28 cellular contexts compared by ENCODE assay signal in the genomic region with DNA sequence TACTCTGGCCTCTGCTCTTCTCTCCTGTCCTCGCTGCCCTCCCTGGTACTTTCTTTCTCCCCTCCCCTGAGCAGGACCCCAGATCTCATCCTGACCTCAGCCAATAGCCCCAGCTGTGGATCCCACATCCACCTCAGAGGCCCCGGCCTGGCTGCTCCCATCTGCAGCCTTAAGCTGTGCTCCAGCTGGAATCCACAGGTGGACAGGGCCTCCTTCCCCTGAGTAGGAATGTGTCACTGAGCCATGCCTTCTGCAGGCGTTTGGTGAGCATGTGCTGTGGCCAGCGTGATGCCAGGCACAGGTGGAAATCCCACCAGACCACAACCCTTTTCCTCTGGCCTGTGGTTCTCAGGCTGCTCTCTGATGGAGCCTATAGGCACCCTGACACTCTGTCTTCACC.
"Had no signal": no experiment of that assay in that cellular context is flagged by ENCODE, and none has a peak within 500 bp of the region (broad histone marks: within the 10 kb centered on the region; RNA-seq: fewer than 3 reads in every experiment).

No MANE protein-coding gene starts in this region.

- H3K27me3 Mint-ChIP-seq: activated CD4-positive, alpha-beta T cell treated with anti-CD3 and anti-CD28 coated beads for 36 hours; activated CD8-positive, alpha-beta T cell treated with anti-CD3 and anti-CD28 coated beads for 36 hours; activated naive CD4-positive, alpha-beta T cell treated with anti-CD3 and anti-CD28 coated beads, Interleukin-2, amount 50 U/mL, for 24 hours; activated naive CD8-positive, alpha-beta T cell treated with anti-CD3 and anti-CD28 coated beads for 36 hours; activated naive CD8-positive, alpha-beta T cell treated with anti-CD3 and anti-CD28 coated beads, Interleukin-2, amount 50 U/mL, for 24 hours had no signal

- H3K27me3 ChIP-seq: adrenal gland, body of pancreas, esophagus muscularis mucosa, gastrocnemius medialis had no signal

- H3K4me1 Mint-ChIP-seq: activated CD4-positive, alpha-beta T cell treated with anti-CD3 and anti-CD28 coated beads, Interleukin-2, amount 10 ng/mL, durations not matched to agents 7 days and 5 days; activated naive CD4-positive, alpha-beta T cell treated with anti-CD3 and anti-CD28 coated beads, Interleukin-2, amount 50 U/mL, for 24 hours had no signal

- H3K27ac Mint-ChIP-seq: activated CD4-positive, alpha-beta T cell treated with anti-CD3 and anti-CD28 coated beads for 36 hours; activated CD4-positive, alpha-beta T cell treated with anti-CD3 and anti-CD28 coated beads, Interleukin-2, amount 10 ng/mL, durations not matched to agents 7 days and 5 days; activated CD8-positive, alpha-beta T cell treated with anti-CD3 and anti-CD28 coated beads for 36 hours; activated naive CD4-positive, alpha-beta T cell treated with anti-CD3 and anti-CD28 coated beads for 36 hours; activated naive CD4-positive, alpha-beta T cell treated with anti-CD3 and anti-CD28 coated beads, Interleukin-2, amount 50 U/mL, for 24 hours; activated naive CD8-positive, alpha-beta T cell treated with anti-CD3 and anti-CD28 coated beads for 36 hours; activated naive CD8-positive, alpha-beta T cell treated with anti-CD3 and anti-CD28 coated beads, Interleukin-2, amount 50 U/mL, for 24 hours; activated T-helper 2 cell treated with anti-CD3 and anti-CD28 coated beads, Interferon-gamma antibody, Interleukin-2, Interleukin-4, amounts not matched to agents 10 μg/mL and 5 μg/mL and 100 μg/mL, durations not matched to agents 14 hours and 24 hours and 36 hours; effector memory CD8-positive, alpha-beta T cell had no signal

- H3K27ac ChIP-seq: adrenal gland, body of pancreas, esophagus muscularis mucosa, foreskin keratinocyte, gastrocnemius medialis had no signal

- H3K36me3 Mint-ChIP-seq: activated naive CD4-positive, alpha-beta T cell treated with anti-CD3 and anti-CD28 coated beads, Interleukin-2, amount 50 U/mL, for 24 hours; activated naive CD8-positive, alpha-beta T cell treated with anti-CD3 and anti-CD28 coated beads for 36 hours had no signal

- H3K4me3 Mint-ChIP-seq: activated CD4-positive, alpha-beta T cell treated with anti-CD3 and anti-CD28 coated beads for 36 hours; activated CD4-positive, alpha-beta T cell treated with anti-CD3 and anti-CD28 coated beads, Interleukin-2, amount 10 ng/mL, durations not matched to agents 7 days and 5 days; activated CD8-positive, alpha-beta T cell treated with anti-CD3 and anti-CD28 coated beads for 36 hours; activated naive CD4-positive, alpha-beta T cell treated with anti-CD3 and anti-CD28 coated beads for 36 hours; activated naive CD4-positive, alpha-beta T cell treated with anti-CD3 and anti-CD28 coated beads, Interleukin-2, amount 50 U/mL, for 24 hours; activated naive CD8-positive, alpha-beta T cell treated with anti-CD3 and anti-CD28 coated beads for 36 hours; activated naive CD8-positive, alpha-beta T cell treated with anti-CD3 and anti-CD28 coated beads, Interleukin-2, amount 50 U/mL, for 24 hours; activated T-cell treated with anti-CD3 and anti-CD28 coated beads, Interleukin-2, amount 50 U/mL, for 4 hours; effector memory CD8-positive, alpha-beta T cell had no signal

- ATAC-seq: activated CD4-positive, alpha-beta T cell treated with anti-CD3 and anti-CD28 coated beads for 36 hours; activated CD8-positive, alpha-beta T cell treated with anti-CD3 and anti-CD28 coated beads for 36 hours; activated naive CD8-positive, alpha-beta T cell treated with anti-CD3 and anti-CD28 coated beads, Interleukin-2, amount 50 U/mL, for 24 hours; activated T-cell treated with anti-CD3 and anti-CD28 coated beads, Interleukin-2, amount 50 U/mL, for 4 hours; body of pancreas; effector memory CD8-positive, alpha-beta T cell; foreskin keratinocyte; gastrocnemius medialis had no signal

- H3K4me3 ChIP-seq: adrenal gland, body of pancreas, esophagus muscularis mucosa, gastrocnemius medialis had no signal

- H3K9me3 ChIP-seq: adrenal gland, body of pancreas, esophagus muscularis mucosa, gastrocnemius medialis had no signal

- H3K9me3 Mint-ChIP-seq: activated CD4-positive, alpha-beta T cell treated with anti-CD3 and anti-CD28 coated beads, Interleukin-2, amount 10 ng/mL, durations not matched to agents 7 days and 5 days; activated CD8-positive, alpha-beta T cell treated with anti-CD3 and anti-CD28 coated beads for 36 hours; activated naive CD4-positive, alpha-beta T cell treated with anti-CD3 and anti-CD28 coated beads for 36 hours; activated naive CD4-positive, alpha-beta T cell treated with anti-CD3 and anti-CD28 coated beads, Interleukin-2, amount 50 U/mL, for 24 hours; activated naive CD8-positive, alpha-beta T cell treated with anti-CD3 and anti-CD28 coated beads for 36 hours; activated naive CD8-positive, alpha-beta T cell treated with anti-CD3 and anti-CD28 coated beads, Interleukin-2, amount 50 U/mL, for 24 hours; activated T-cell treated with anti-CD3 and anti-CD28 coated beads, Interleukin-2, amount 50 U/mL, for 4 hours; activated T-helper 2 cell treated with anti-CD3 and anti-CD28 coated beads, Interferon-gamma antibody, Interleukin-2, Interleukin-4, amounts not matched to agents 10 μg/mL and 5 μg/mL and 100 μg/mL, durations not matched to agents 14 hours and 24 hours and 36 hours; effector memory CD8-positive, alpha-beta T cell had no signal

- DNase-seq: activated CD4-positive, alpha-beta T cell treated with anti-CD3 and anti-CD28 coated beads for 36 hours; activated CD4-positive, alpha-beta T cell treated with anti-CD3 and anti-CD28 coated beads, Interleukin-2, amount 10 ng/mL, durations not matched to agents 7 days and 5 days; activated CD4-positive, alpha-beta T cell treated with anti-CD3 and anti-CD28 coated beads, Interleukin-2, amount 50 U/mL, for 4 hours; activated CD4-positive, CD25-positive, alpha-beta regulatory T cell; activated CD4-positive, CD25-positive, alpha-beta regulatory T cell treated with anti-CD3 and anti-CD28 coated beads, Interleukin-2, amount 50 U/mL, for 72 hours; activated CD8-positive, alpha-beta memory T cell treated with anti-CD3 and anti-CD28 coated beads for 24 hours; activated CD8-positive, alpha-beta T cell treated with anti-CD3 and anti-CD28 coated beads for 36 hours; activated effector memory CD4-positive, alpha-beta T cell treated with anti-CD3 and anti-CD28 coated beads, Interleukin-2, amount 50 U/mL, for 16 hours; activated naive CD4-positive, alpha-beta T cell treated with anti-CD3 and anti-CD28 coated beads for 36 hours; activated naive CD8-positive, alpha-beta T cell treated with anti-CD3 and anti-CD28 coated beads for 36 hours; activated naive CD8-positive, alpha-beta T cell treated with anti-CD3 and anti-CD28 coated beads, Interleukin-2, amount 50 U/mL, for 24 hours; activated T-cell treated with anti-CD3 and anti-CD28 coated beads, Interleukin-2, amount 50 U/mL, for 4 hours; adrenal gland; amygdala; aorta; body of pancreas; caudate nucleus; cortex of kidney; dermis blood vessel endothelial cell; effector CD4-positive, alpha-beta T cell; effector memory CD8-positive, alpha-beta T cell; erythroblast; foreskin keratinocyte; gastrocnemius medialis; T-helper 2 cell had no signal

- H3K4me1 ChIP-seq: adrenal gland, body of pancreas had no signal

- H3K36me3 ChIP-seq: adrenal gland, esophagus muscularis mucosa, gastrocnemius medialis had no signal
